Comparison of ENCODE assay signal across 9 cellular contexts in the genomic region with DNA sequence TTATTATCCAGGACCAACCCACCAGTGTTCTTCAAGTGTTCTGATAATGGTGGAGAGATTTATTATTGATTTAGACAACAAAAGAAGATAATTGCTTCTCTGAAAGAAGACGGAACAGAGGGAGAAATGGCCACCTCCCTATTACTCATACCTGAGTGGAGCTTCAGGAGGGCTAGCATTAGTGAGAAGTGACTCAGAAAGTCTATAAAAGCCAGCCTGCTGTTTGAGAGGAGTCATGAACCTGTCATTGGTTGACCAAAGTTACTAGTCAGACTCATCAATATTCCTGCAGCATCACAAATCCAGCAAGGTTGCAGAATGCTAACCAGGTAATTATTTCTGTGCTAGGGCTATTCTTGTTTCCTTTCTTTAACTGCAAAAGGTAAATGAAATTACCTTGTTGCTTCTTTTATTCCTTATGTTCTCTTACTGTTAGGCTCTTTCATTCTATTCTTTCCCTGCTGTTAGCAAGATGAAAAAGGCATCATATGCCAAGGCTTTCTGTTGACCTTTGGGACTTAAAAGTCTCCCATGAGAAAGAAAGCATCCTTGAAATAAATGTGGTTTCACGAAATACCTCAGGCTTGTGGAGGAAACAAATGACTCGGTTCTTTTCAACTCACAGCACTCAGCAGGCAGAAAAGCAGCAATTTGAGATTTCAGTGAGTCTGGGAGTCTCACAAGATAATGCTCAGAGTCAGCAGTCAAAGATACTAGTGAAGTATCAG.
DNase-seq lines count a peak whose midpoint lies in the region; ATAC-seq and TF ChIP-seq lines count a peak whose summit lies in the region.
"Had no signal": no experiment of that assay in that cellular context is flagged by ENCODE, and none has a peak within 500 bp of the region (broad histone marks: within the 10 kb centered on the region; RNA-seq: fewer than 3 reads in every experiment).

No MANE protein-coding gene starts in this region.

- H3K36me3 Mint-ChIP-seq in effector memory CD8-positive, alpha-beta T cell (ENCODE audit: insufficient read depth), result no peaks in the 10 kb centered on the region
- H3K36me3 Mint-ChIP-seq in stimulated activated effector memory CD8-positive, alpha-beta T cell treated with anti-CD3 and anti-CD28 coated beads, Interleukin-12 subunit alpha, Interleukin-12 subunit beta, amount 100 ng/mL, for 72 hours, result no peaks in the 10 kb centered on the region
- no peaks in the 10 kb centered on the region for H3K36me3 Mint-ChIP-seq in naive thymus-derived CD8-positive, alpha-beta T cell

- no peak overlapping the region for H3K27ac Mint-ChIP-seq in effector memory CD8-positive, alpha-beta T cell
- H3K27ac Mint-ChIP-seq in stimulated activated effector memory CD8-positive, alpha-beta T cell treated with anti-CD3 and anti-CD28 coated beads, Interleukin-12 subunit alpha, Interleukin-12 subunit beta, amount 100 ng/mL, for 72 hours, result no peak overlapping the region
- H3K27ac Mint-ChIP-seq in naive thymus-derived CD8-positive, alpha-beta T cell, result no peak overlapping the region

- whole genome bisulfite sequencing in right cardiac atrium, result 32% methylated on average over 3 of the region's 3 CpGs

- H3K27me3 ChIP-seq in right cardiac atrium (ENCODE audit: control insufficient read depth, insufficient read depth), result no peaks in the 10 kb centered on the region
- peaks cover 0 to 3% of the 10 kb centered on the region in 2 donors for H3K27me3 ChIP-seq in tibial artery

- TF ChIP-seq CTCF in AG04449 (IDR thresholded peaks at IDR 0.05; ENCODE audit: insufficient read depth, low read length, missing control alignments) (no peak), HEK293 (tag by site-specific recombination; IDR thresholded peaks at IDR 0.05) (no peak), tibial artery (IDR thresholded peaks at IDR 0.05) (no peak)

- POLR2A ChIA-PET in AG04449 (lab: Yijun Ruan, JAX) (interaction anchor here (0.7 kb wide), 1 partner anchor 64 kb away, joined by 4 read pairs; no protein-coding TSS in a partner anchor), HEK293 (lab: Yijun Ruan, JAX) (no interaction called here)
- POLR2A ChIA-PET in naive thymus-derived CD8-positive, alpha-beta T cell (lab: Charles Lee), result no interaction called here

- no peak overlapping the region for H3K4me3 Mint-ChIP-seq in effector memory CD8-positive, alpha-beta T cell
- no peak overlapping the region for H3K4me3 Mint-ChIP-seq in stimulated activated effector memory CD8-positive, alpha-beta T cell treated with anti-CD3 and anti-CD28 coated beads, Interleukin-12 subunit alpha, Interleukin-12 subunit beta, amount 100 ng/mL, for 72 hours
- no peak overlapping the region for H3K4me3 Mint-ChIP-seq in naive thymus-derived CD8-positive, alpha-beta T cell

- intact Hi-C loops in right cardiac atrium (cut with DNase I) (no loop called here), tibial artery (cut with DNase I; ENCODE audit: low total_unique reads) (no loop called here)

- H3K4me3 ChIP-seq in AG04449 (ENCODE audit: low read depth, low read length) (no peak overlapping the region), HEK293 (ENCODE audit: low read depth, low read length) (no peak overlapping the region), right cardiac atrium (ENCODE audit: low read length) (no peak overlapping the region), tibial artery (no peak overlapping the region)

- peak; percentile 40 to 46 for ATAC-seq in right cardiac atrium
- ATAC-seq in effector memory CD8-positive, alpha-beta T cell (replicated peaks), result no peak
- no peak for ATAC-seq in stimulated activated effector memory CD8-positive, alpha-beta T cell treated with anti-CD3 and anti-CD28 coated beads, Interleukin-12 subunit alpha, Interleukin-12 subunit beta, amount 100 ng/mL, for 72 hours
- ATAC-seq in naive thymus-derived CD8-positive, alpha-beta T cell, result no peak

- H3K4me1 Mint-ChIP-seq in effector memory CD8-positive, alpha-beta T cell (ENCODE audit: low read depth in 2 of 2), result no peaks in the 10 kb centered on the region
- H3K4me1 Mint-ChIP-seq in stimulated activated effector memory CD8-positive, alpha-beta T cell treated with anti-CD3 and anti-CD28 coated beads, Interleukin-12 subunit alpha, Interleukin-12 subunit beta, amount 100 ng/mL, for 72 hours, result no peaks in the 10 kb centered on the region
- H3K4me1 Mint-ChIP-seq in naive thymus-derived CD8-positive, alpha-beta T cell, result no peaks in the 10 kb centered on the region

- H3K9me3 Mint-ChIP-seq in effector memory CD8-positive, alpha-beta T cell, result no peaks in the 10 kb centered on the region
- H3K9me3 Mint-ChIP-seq in stimulated activated effector memory CD8-positive, alpha-beta T cell treated with anti-CD3 and anti-CD28 coated beads, Interleukin-12 subunit alpha, Interleukin-12 subunit beta, amount 100 ng/mL, for 72 hours, result no peaks in the 10 kb centered on the region
- H3K9me3 Mint-ChIP-seq in naive thymus-derived CD8-positive, alpha-beta T cell, result no peaks in the 10 kb centered on the region

- CTCF ChIA-PET in AG04449 (lab: Yijun Ruan, JAX) (interaction anchor here (0.6 to 1.1 kb wide), 3 partner anchors 11 to 117 kb away, joined by 3 to 4 read pairs (median 3); no protein-coding TSS in a partner anchor), HEK293 (lab: Yijun Ruan, JAX) (interaction anchor here (1.9 kb wide), 1 partner anchor 32 kb away, joined by 4 read pairs; no protein-coding TSS in a partner anchor)

- no peak overlapping the region for H3K27ac ChIP-seq in HEK293 (ENCODE audit: extremely low read depth, low read depth, low read length)
- no peak overlapping the region for H3K27ac ChIP-seq in right cardiac atrium (ENCODE audit: low read length)
- H3K27ac ChIP-seq in tibial artery, result no peak overlapping the region

- H3K4me1 ChIP-seq in HEK293 (ENCODE audit: control insufficient read depth, insufficient read depth, low read length), result peaks cover 7% of the 10 kb centered on the region; the same call in 1 of the 2 replicates
- H3K4me1 ChIP-seq in right cardiac atrium (ENCODE audit: control insufficient read depth, insufficient read depth, low read length), result no peaks in the 10 kb centered on the region
- peaks cover 0 to 19% (median 8%) of the 10 kb centered on the region in 4 donors for H3K4me1 ChIP-seq in tibial artery

- H3K9me3 ChIP-seq in HEK293 (ENCODE audit: control insufficient read depth, insufficient read depth, low read depth, low read length) (no peaks in the 10 kb centered on the region), right cardiac atrium (ENCODE audit: control insufficient read depth, low read length) (no peaks in the 10 kb centered on the region), tibial artery (no peaks in the 10 kb centered on the region)

- H3K36me3 ChIP-seq in HEK293 (ENCODE audit: control insufficient read depth in 2 of 2, insufficient read depth in 1 of 2, low read length in 2 of 2) (no peaks in the 10 kb centered on the region), tibial artery (no peaks in the 10 kb centered on the region)

- DNase-seq in AG04449 (ENCODE audit: low read depth, low spot score) (peak; percentile 59), SW480 (ENCODE audit: low spot score) (peak; percentile 54), right cardiac atrium (no peak), tibial artery (no peak)
- DNase-seq in effector memory CD8-positive, alpha-beta T cell, result no peak
- DNase-seq in stimulated activated effector memory CD8-positive, alpha-beta T cell treated with anti-CD3 and anti-CD28 coated beads, Interleukin-12 subunit alpha, Interleukin-12 subunit beta, amount 100 ng/mL, for 72 hours (ENCODE audit: low spot score in 2 of 2), result no peak
- no peak for DNase-seq in naive thymus-derived CD8-positive, alpha-beta T cell
- DNase-seq: activated CD8-positive, alpha-beta memory T cell treated with anti-CD3 and anti-CD28 coated beads for 24 hours had no signal

- H3K27me3 Mint-ChIP-seq in effector memory CD8-positive, alpha-beta T cell, result no peaks in the 10 kb centered on the region
- H3K27me3 Mint-ChIP-seq in naive thymus-derived CD8-positive, alpha-beta T cell, result peaks cover 0 to 5% (median 1%) of the 10 kb centered on the region in 5 donors

TF ChIP-seq in HEK293, 187 proteins besides CTCF, POLR2A, EP300 and RAD21:
- TF ChIP-seq ZNF549 (tag by site-specific recombination; IDR thresholded peaks at IDR 0.05) (peak; percentile 72), ZNF830 (tag by site-specific recombination; IDR thresholded peaks at IDR 0.05; ENCODE audit: low read depth) (no peak), ZNF785 (tag by site-specific recombination; IDR thresholded peaks at IDR 0.05) (no peak)
- TF ChIP-seq, protein P1, sequence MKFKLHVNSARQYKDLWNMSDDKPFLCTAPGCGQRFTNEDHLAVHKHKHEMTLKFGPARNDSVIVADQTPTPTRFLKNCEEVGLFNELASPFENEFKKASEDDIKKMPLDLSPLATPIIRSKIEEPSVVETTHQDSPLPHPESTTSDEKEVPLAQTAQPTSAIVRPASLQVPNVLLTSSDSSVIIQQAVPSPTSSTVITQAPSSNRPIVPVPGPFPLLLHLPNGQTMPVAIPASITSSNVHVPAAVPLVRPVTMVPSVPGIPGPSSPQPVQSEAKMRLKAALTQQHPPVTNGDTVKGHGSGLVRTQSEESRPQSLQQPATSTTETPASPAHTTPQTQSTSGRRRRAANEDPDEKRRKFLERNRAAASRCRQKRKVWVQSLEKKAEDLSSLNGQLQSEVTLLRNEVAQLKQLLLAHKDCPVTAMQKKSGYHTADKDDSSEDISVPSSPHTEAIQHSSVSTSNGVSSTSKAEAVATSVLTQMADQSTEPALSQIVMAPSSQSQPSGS (tag by site-specific recombination; IDR thresholded peaks at IDR 0.05; ENCODE audit: low read depth), result no peak

Comparison
In these comparisons a context has a peak if more than half of its experiments do, and no peak if none do; other contexts are left out.
1. DNase-seq: peak in AG04449 (single experiment) and SW480 (single experiment); none in right cardiac atrium (0 of 3), effector memory CD8-positive, alpha-beta T cell (0 of 3), tibial artery (0 of 2), stimulated activated effector memory CD8-positive, alpha-beta T cell treated with anti-CD3 and anti-CD28 coated beads, Interleukin-12 subunit alpha, Interleukin-12 subunit beta, amount 100 ng/mL, for 72 hours (0 of 2) and naive thymus-derived CD8-positive, alpha-beta T cell (0 of 10).
2. ATAC-seq: peak in right cardiac atrium (2 of 2); none in effector memory CD8-positive, alpha-beta T cell (single experiment), stimulated activated effector memory CD8-positive, alpha-beta T cell treated with anti-CD3 and anti-CD28 coated beads, Interleukin-12 subunit alpha, Interleukin-12 subunit beta, amount 100 ng/mL, for 72 hours (single experiment) and naive thymus-derived CD8-positive, alpha-beta T cell (0 of 2).